In the genomic region with DNA sequence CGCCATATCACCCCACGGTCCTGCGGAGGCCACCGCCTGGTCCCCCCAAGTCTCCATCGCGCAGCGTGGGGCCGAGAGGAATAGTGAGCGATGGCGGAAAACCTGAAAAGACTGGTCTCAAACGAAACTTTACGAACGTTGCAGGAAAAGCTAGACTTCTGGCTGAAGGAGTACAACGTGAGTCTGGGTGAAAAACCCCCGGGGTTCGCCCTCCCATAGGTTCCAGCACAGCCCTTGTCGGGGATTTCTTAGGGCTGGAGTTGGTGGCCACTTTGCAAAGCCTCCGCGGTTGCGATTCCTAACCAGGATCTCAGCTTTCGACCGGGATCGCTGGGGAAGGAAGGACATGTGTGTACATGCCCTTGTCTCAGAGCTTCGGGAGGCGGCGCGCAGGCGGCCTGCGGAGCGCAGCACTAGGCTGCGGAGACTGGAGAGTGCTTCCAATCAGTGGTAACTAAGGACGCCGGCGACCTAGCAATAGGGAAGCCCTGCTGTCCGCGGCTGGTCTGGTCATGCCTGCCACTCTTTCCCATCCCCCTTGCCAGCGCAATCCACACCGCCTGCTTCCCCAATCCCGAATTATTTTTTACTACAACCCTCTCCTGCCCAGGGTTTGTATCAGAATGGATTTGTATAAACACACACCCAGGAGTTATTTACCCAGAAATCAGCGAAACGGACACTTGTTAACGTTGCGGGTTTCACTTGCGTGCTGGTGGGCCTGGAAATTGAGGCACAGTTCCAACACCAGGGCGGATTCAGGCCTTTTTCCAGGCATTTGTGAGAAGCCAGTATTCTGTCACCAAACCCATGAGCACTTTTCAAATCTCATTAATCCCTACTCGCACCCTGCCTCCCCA, we compare ENCODE assay signal across 8 cellular contexts.
DNase-seq lines count a peak whose midpoint lies in the region; ATAC-seq and TF ChIP-seq lines count a peak whose summit lies in the region.

No MANE protein-coding gene starts in this region.

- peak; percentile 62 for ATAC-seq in GM18505 (IDR thresholded peaks at IDR 0.05; ENCODE audit: unreplicated experiment)
- peak; percentile 60 for ATAC-seq in HG02981 (IDR thresholded peaks at IDR 0.05; ENCODE audit: unreplicated experiment)
- ATAC-seq in stimulated activated naive B cell treated with anti-CD40 and anti-IgM and Interleukin-4, amounts not matched to agents 10 μg/mL and 1 μg/mL and 100 μg/mL, for 72 hours (replicated peaks), result peak; percentile 64 to 66

- H3K4me3 ChIP-seq in AG10803 (ENCODE audit: low read length) (peak overlapping the region; percentile 82), choroid plexus epithelial cell (ENCODE audit: low read depth, low read length) (peak overlapping the region; percentile 72)

- no peak for TF ChIP-seq POLR2A in GM18505 (IDR thresholded peaks at IDR 0.05; ENCODE audit: borderline replicate concordance, extremely low read depth, insufficient read depth, insufficient read length)

- no peak for TF ChIP-seq CTCF in AG10803 (conservative IDR thresholded peaks at IDR 0.05; ENCODE audit: low read length)
- TF ChIP-seq CTCF in choroid plexus epithelial cell (conservative IDR thresholded peaks at IDR 0.05; ENCODE audit: low read depth, low read length), result peak; percentile 11

- DNase-seq in AG10803 (ENCODE audit: low read depth) (peak; percentile 91), NCI-H774 (lab: John Stamatoyannopoulos, UW) (peak; percentile 55), choroid plexus epithelial cell (ENCODE audit: low read depth) (peak; percentile 94), kidney glomerular epithelial cell (lab: John Stamatoyannopoulos, UW) (peak; percentile 28), SW480 (ENCODE audit: low spot score) (no peak)
- DNase-seq in stimulated activated naive B cell treated with anti-CD40 and anti-IgM and Interleukin-4, amounts not matched to agents 10 μg/mL and 1 μg/mL and 100 μg/mL, for 72 hours, result no peak

- no peaks in the 10 kb centered on the region for H3K36me3 Mint-ChIP-seq in stimulated activated naive B cell treated with anti-CD40 and anti-IgM and Interleukin-4, amounts not matched to agents 10 μg/mL and 1 μg/mL and 100 μg/mL, for 72 hours

- H3K27me3 Mint-ChIP-seq in stimulated activated naive B cell treated with anti-CD40 and anti-IgM and Interleukin-4, amounts not matched to agents 10 μg/mL and 1 μg/mL and 100 μg/mL, for 72 hours, result peaks cover 52 to 59% of the 10 kb centered on the region in 2 donors

- peak overlapping the region; percentile 75 to 77 for H3K4me3 Mint-ChIP-seq in stimulated activated naive B cell treated with anti-CD40 and anti-IgM and Interleukin-4, amounts not matched to agents 10 μg/mL and 1 μg/mL and 100 μg/mL, for 72 hours

- peaks cover 13% of the 10 kb centered on the region in 2 donors for H3K4me1 Mint-ChIP-seq in stimulated activated naive B cell treated with anti-CD40 and anti-IgM and Interleukin-4, amounts not matched to agents 10 μg/mL and 1 μg/mL and 100 μg/mL, for 72 hours

- H3K9me3 Mint-ChIP-seq in stimulated activated naive B cell treated with anti-CD40 and anti-IgM and Interleukin-4, amounts not matched to agents 10 μg/mL and 1 μg/mL and 100 μg/mL, for 72 hours, result no peaks in the 10 kb centered on the region

- H3K27ac Mint-ChIP-seq in stimulated activated naive B cell treated with anti-CD40 and anti-IgM and Interleukin-4, amounts not matched to agents 10 μg/mL and 1 μg/mL and 100 μg/mL, for 72 hours, result no peak overlapping the region

Comparison
In these comparisons a context has a peak if more than half of its experiments do, and no peak if none do; other contexts are left out.
1. DNase-seq: peak in AG10803 (single experiment), NCI-H774 (single experiment), choroid plexus epithelial cell (single experiment) and kidney glomerular epithelial cell (single experiment); none in stimulated activated naive B cell treated with anti-CD40 and anti-IgM and Interleukin-4, amounts not matched to agents 10 μg/mL and 1 μg/mL and 100 μg/mL, for 72 hours (single experiment) and SW480 (single experiment).
2. Peak in every context shown above with its lines, with median percentiles within 50 percentile points of each other: ATAC-seq.